ENCODE assay signal across 21 cellular contexts in genomic region chrX:65838674-65839073, GRCh38.
"Had no signal": no experiment of that assay in that cellular context is flagged by ENCODE, and none has a peak within 500 bp of the region (broad histone marks: within the 10 kb centered on the region; RNA-seq: fewer than 3 reads in every experiment).

No MANE protein-coding gene starts in this region.

- H3K4me1 ChIP-seq: gastrocnemius medialis, parathyroid adenoma, right lobe of liver, thyroid gland, vagina had no signal

- H3K27me3 ChIP-seq: gastrocnemius medialis, right lobe of liver, thyroid gland, vagina had no signal

- DNase-seq: cortex of kidney; foreskin fibroblast; gastrocnemius medialis; head of caudate nucleus; naive B cell; right lobe of liver; stimulated activated CD4-positive, alpha-beta T cell treated with anti-CD3 and anti-CD28 coated beads, Interleukin-12 subunit alpha, Interleukin-12 subunit beta, amount 100 ng/mL, for 4 hours; stimulated activated CD4-positive, alpha-beta T cell treated with anti-CD3 and anti-CD28 coated beads, Interleukin-1b, Interleukin-23, amount 100 ng/mL, for 48 hours; stimulated activated CD4-positive, alpha-beta T cell treated with anti-CD3 and anti-CD28 coated beads, Interleukin-4, amount 100 ng/mL, for 1 hour; stimulated activated CD8-positive, alpha-beta memory T cell treated with anti-CD3 and anti-CD28 coated beads, Interleukin-4, amount 100 ng/mL, for 48 hours; stimulated activated naive CD4-positive, alpha-beta T cell; stimulated activated naive CD8-positive, alpha-beta T cell treated with anti-CD3 and anti-CD28 coated beads, Interleukin-15, amount 100 ng/mL, for 72 hours; thyroid gland; trophoblast cell had no signal

- H3K4me3 ChIP-seq: gastrocnemius medialis, lung, right lobe of liver, smooth muscle cell, thyroid gland, vagina had no signal

- H3K9me3 ChIP-seq: gastrocnemius medialis, right lobe of liver, thyroid gland, vagina had no signal

- H3K27ac ChIP-seq: gastrocnemius medialis, parathyroid adenoma, right lobe of liver, thyroid gland, vagina had no signal

- H3K36me3 ChIP-seq: gastrocnemius medialis, right lobe of liver, thyroid gland, vagina had no signal

- ATAC-seq: gastrocnemius medialis; left lobe of liver; natural killer cell treated with Interleukin-12 subunit alpha and Interleukin-12 subunit beta and Interleukin-15 and Interleukin-18, amount 100 ng/mL, for 72 hours; stimulated activated naive CD8-positive, alpha-beta T cell treated with anti-CD3 and anti-CD28 coated beads, Interleukin-15, amount 100 ng/mL, for 72 hours had no signal

- FAIRE-seq: keratinocyte had no signal
